Comparison of ENCODE assay signal across 1 cellular context in the genomic region with DNA sequence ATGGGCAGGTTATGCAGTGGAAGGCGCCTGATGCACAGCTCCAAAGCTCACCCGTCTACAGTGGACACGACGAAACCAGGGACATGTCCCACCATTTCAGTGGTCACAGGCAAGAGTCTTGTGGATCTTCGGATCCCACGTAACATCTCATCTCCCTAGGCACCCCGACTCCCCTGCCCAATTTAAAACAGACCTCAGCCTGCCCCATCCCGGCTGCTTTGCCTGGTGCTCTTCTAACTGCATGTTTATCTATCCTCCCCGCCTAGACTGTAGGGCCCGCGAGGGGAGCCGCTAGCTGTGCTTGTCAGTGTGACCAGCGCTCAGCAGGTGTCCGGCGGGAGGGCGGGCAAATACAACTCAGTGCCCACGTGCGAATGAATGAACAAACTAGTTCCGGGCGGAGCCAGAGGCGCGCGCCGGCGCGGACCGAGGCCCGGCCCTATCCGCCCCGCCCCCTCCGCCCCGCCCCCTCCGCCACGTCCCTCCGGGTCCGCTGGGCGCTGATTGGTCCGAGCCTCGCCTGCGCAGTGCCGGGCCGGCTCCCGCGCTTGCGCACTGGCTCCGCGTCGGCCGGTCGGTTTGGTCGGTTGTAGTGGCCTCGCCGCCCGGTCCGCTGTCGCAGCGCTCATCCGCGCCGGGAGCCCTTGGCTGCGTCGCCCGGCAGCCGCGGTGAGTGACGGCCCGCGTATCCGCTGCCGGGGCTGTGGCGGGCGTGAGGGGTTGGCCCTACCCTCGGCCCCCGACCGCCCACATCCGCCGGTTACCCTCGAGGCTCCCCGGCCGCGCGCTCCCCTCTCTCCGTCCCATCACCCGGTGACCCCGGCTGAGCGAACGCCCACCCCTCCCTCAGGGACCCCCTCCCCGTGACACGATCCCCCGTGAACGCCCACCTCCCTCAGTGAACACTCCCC.
TF ChIP-seq lines count a peak whose summit lies in the region.

No MANE protein-coding gene starts in this region.

TF ChIP-seq in HEK293, 187 proteins besides CTCF, POLR2A, EP300 and RAD21 (continued from another document):
- TF ChIP-seq, protein P1, sequence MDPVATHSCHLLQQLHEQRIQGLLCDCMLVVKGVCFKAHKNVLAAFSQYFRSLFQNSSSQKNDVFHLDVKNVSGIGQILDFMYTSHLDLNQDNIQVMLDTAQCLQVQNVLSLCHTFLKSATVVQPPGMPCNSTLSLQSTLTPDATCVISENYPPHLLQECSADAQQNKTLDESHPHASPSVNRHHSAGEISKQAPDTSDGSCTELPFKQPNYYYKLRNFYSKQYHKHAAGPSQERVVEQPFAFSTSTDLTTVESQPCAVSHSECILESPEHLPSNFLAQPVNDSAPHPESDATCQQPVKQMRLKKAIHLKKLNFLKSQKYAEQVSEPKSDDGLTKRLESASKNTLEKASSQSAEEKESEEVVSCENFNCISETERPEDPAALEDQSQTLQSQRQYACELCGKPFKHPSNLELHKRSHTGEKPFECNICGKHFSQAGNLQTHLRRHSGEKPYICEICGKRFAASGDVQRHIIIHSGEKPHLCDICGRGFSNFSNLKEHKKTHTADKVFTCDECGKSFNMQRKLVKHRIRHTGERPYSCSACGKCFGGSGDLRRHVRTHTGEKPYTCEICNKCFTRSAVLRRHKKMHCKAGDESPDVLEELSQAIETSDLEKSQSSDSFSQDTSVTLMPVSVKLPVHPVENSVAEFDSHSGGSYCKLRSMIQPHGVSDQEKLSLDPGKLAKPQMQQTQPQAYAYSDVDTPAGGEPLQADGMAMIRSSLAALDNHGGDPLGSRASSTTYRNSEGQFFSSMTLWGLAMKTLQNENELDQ (tag by site-specific recombination; IDR thresholded peaks at IDR 0.05; ENCODE audit: low read depth) = no peak
- TF ChIP-seq WT1 (tag by site-specific recombination; IDR thresholded peaks at IDR 0.05) = peak; percentile 71
- TF ChIP-seq ZNF341 (tag by site-specific recombination; IDR thresholded peaks at IDR 0.05; ENCODE audit: low read depth) = peak; percentile 80
- no peak for TF ChIP-seq ZNF350 (tag by site-specific recombination; IDR thresholded peaks at IDR 0.05)
- TF ChIP-seq, protein P2, sequence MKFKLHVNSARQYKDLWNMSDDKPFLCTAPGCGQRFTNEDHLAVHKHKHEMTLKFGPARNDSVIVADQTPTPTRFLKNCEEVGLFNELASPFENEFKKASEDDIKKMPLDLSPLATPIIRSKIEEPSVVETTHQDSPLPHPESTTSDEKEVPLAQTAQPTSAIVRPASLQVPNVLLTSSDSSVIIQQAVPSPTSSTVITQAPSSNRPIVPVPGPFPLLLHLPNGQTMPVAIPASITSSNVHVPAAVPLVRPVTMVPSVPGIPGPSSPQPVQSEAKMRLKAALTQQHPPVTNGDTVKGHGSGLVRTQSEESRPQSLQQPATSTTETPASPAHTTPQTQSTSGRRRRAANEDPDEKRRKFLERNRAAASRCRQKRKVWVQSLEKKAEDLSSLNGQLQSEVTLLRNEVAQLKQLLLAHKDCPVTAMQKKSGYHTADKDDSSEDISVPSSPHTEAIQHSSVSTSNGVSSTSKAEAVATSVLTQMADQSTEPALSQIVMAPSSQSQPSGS (tag by site-specific recombination; IDR thresholded peaks at IDR 0.05; ENCODE audit: low read depth) = no peak
- TF ChIP-seq, protein P3, sequence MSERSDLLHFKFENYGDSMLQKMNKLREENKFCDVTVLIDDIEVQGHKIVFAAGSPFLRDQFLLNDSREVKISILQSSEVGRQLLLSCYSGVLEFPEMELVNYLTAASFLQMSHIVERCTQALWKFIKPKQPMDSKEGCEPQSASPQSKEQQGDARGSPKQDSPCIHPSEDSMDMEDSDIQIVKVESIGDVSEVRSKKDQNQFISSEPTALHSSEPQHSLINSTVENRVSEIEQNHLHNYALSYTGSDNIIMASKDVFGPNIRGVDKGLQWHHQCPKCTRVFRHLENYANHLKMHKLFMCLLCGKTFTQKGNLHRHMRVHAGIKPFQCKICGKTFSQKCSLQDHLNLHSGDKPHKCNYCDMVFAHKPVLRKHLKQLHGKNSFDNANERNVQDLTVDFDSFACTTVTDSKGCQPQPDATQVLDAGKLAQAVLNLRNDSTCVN (tag by site-specific recombination; optimal IDR thresholded peaks at IDR 0.05) = peak; percentile 64
- peak; percentile 38; the same call in 1 of the 2 replicates for TF ChIP-seq SCRT1 (tag by site-specific recombination; IDR thresholded peaks at IDR 0.05; ENCODE audit: borderline replicate concordance)
- TF ChIP-seq, protein P4, sequence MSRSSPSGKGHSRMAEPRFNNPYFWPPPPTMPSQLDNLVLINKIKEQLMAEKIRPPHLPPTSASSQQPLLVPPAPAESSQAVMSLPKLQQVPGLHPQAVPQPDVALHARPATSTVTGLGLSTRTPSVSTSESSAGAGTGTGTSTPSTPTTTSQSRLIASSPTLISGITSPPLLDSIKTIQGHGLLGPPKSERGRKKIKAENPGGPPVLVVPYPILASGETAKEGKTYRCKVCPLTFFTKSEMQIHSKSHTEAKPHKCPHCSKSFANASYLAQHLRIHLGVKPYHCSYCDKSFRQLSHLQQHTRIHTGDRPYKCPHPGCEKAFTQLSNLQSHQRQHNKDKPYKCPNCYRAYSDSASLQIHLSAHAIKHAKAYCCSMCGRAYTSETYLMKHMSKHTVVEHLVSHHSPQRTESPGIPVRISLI (tag by site-specific recombination; IDR thresholded peaks at IDR 0.05) = no peak
- TF ChIP-seq ZNF416 (tag by site-specific recombination; IDR thresholded peaks at IDR 0.05) = no peak
- peak; percentile 14; the same call in 1 of the 2 replicates for TF ChIP-seq ZNF600 (tag by site-specific recombination; IDR thresholded peaks at IDR 0.05)
- 0 out of 2 replicates have a peak, but pooled peaks have one; percentile 10 for TF ChIP-seq KLF9 (tag by site-specific recombination; IDR thresholded peaks at IDR 0.05; ENCODE audit: low read depth)
- TF ChIP-seq TCF7L2 (IDR thresholded peaks at IDR 0.05; ENCODE audit: borderline replicate concordance, low read depth, low read length) = no peak
- 0 out of 2 replicates have a peak, but pooled peaks have one; percentile 33 for TF ChIP-seq ZNF629 (tag by site-specific recombination; IDR thresholded peaks at IDR 0.05)
- TF ChIP-seq, protein P5, sequence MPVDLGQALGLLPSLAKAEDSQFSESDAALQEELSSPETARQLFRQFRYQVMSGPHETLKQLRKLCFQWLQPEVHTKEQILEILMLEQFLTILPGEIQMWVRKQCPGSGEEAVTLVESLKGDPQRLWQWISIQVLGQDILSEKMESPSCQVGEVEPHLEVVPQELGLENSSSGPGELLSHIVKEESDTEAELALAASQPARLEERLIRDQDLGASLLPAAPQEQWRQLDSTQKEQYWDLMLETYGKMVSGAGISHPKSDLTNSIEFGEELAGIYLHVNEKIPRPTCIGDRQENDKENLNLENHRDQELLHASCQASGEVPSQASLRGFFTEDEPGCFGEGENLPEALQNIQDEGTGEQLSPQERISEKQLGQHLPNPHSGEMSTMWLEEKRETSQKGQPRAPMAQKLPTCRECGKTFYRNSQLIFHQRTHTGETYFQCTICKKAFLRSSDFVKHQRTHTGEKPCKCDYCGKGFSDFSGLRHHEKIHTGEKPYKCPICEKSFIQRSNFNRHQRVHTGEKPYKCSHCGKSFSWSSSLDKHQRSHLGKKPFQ (tag by site-specific recombination; IDR thresholded peaks at IDR 0.05) = peak; percentile 56; the same call in 1 of the 2 replicates
- TF ChIP-seq ZNF324 (tag by site-specific recombination; IDR thresholded peaks at IDR 0.05) = no peak
- TF ChIP-seq, protein P6, sequence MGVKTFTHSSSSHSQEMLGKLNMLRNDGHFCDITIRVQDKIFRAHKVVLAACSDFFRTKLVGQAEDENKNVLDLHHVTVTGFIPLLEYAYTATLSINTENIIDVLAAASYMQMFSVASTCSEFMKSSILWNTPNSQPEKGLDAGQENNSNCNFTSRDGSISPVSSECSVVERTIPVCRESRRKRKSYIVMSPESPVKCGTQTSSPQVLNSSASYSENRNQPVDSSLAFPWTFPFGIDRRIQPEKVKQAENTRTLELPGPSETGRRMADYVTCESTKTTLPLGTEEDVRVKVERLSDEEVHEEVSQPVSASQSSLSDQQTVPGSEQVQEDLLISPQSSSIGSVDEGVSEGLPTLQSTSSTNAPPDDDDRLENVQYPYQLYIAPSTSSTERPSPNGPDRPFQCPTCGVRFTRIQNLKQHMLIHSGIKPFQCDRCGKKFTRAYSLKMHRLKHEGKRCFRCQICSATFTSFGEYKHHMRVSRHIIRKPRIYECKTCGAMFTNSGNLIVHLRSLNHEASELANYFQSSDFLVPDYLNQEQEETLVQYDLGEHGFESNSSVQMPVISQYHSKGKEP (tag by site-specific recombination; IDR thresholded peaks at IDR 0.05) = no peak
- TF ChIP-seq ZEB2 (tag by site-specific recombination; IDR thresholded peaks at IDR 0.05) = peak; percentile 56; the same call in 1 of the 2 replicates
- TF ChIP-seq ZNF133 (tag by site-specific recombination; IDR thresholded peaks at IDR 0.05) = no peak
- TF ChIP-seq, protein P7, sequence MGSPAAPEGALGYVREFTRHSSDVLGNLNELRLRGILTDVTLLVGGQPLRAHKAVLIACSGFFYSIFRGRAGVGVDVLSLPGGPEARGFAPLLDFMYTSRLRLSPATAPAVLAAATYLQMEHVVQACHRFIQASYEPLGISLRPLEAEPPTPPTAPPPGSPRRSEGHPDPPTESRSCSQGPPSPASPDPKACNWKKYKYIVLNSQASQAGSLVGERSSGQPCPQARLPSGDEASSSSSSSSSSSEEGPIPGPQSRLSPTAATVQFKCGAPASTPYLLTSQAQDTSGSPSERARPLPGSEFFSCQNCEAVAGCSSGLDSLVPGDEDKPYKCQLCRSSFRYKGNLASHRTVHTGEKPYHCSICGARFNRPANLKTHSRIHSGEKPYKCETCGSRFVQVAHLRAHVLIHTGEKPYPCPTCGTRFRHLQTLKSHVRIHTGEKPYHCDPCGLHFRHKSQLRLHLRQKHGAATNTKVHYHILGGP (tag by site-specific recombination; IDR thresholded peaks at IDR 0.05) = no peak
- TF ChIP-seq ZNF24 (tag by site-specific recombination; IDR thresholded peaks at IDR 0.05) = peak; percentile 39; the same call in 1 of the 2 replicates
- peak; percentile 65 for TF ChIP-seq SCRT2 (tag by site-specific recombination; IDR thresholded peaks at IDR 0.05)
- TF ChIP-seq, protein P8, sequence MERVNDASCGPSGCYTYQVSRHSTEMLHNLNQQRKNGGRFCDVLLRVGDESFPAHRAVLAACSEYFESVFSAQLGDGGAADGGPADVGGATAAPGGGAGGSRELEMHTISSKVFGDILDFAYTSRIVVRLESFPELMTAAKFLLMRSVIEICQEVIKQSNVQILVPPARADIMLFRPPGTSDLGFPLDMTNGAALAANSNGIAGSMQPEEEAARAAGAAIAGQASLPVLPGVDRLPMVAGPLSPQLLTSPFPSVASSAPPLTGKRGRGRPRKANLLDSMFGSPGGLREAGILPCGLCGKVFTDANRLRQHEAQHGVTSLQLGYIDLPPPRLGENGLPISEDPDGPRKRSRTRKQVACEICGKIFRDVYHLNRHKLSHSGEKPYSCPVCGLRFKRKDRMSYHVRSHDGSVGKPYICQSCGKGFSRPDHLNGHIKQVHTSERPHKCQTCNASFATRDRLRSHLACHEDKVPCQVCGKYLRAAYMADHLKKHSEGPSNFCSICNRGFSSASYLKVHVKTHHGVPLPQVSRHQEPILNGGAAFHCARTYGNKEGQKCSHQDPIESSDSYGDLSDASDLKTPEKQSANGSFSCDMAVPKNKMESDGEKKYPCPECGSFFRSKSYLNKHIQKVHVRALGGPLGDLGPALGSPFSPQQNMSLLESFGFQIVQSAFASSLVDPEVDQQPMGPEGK (tag by site-specific recombination; IDR thresholded peaks at IDR 0.05) = peak; percentile 43
- TF ChIP-seq, protein P9, sequence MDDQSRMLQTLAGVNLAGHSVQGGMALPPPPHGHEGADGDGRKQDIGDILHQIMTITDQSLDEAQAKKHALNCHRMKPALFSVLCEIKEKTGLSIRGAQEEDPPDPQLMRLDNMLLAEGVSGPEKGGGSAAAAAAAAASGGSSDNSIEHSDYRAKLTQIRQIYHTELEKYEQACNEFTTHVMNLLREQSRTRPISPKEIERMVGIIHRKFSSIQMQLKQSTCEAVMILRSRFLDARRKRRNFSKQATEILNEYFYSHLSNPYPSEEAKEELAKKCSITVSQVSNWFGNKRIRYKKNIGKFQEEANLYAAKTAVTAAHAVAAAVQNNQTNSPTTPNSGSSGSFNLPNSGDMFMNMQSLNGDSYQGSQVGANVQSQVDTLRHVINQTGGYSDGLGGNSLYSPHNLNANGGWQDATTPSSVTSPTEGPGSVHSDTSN (CRISPR knock-in tag; IDR thresholded peaks at IDR 0.05) = peak; percentile 79; the same call in 1 of the 2 replicates
TF ChIP-seq in HEK293: peak in this region for 20.
